16 cellular contexts compared by ENCODE assay signal in genomic region chr18:8849696-8850095, GRCh38.
A peak's percentile ranks its signal among the peaks of the same experiment; 100 is the strongest.
DNase-seq lines count a peak whose midpoint lies in the region; ATAC-seq and TF ChIP-seq lines count a peak whose summit lies in the region.
"Had no signal": no experiment of that assay in that cellular context is flagged by ENCODE, and none has a peak within 500 bp of the region (broad histone marks: within the 10 kb centered on the region; RNA-seq: fewer than 3 reads in every experiment).

No MANE protein-coding gene starts in this region.

- H3K4me1 Mint-ChIP-seq in stimulated activated effector memory CD8-positive, alpha-beta T cell treated with anti-CD3 and anti-CD28 coated beads, Interleukin-12 subunit alpha, Interleukin-12 subunit beta, amount 100 ng/mL, for 72 hours = no peaks in the 10 kb centered on the region

- H3K4me3 Mint-ChIP-seq in stimulated activated effector memory CD8-positive, alpha-beta T cell treated with anti-CD3 and anti-CD28 coated beads, Interleukin-12 subunit alpha, Interleukin-12 subunit beta, amount 100 ng/mL, for 72 hours = no peak overlapping the region

- TF ChIP-seq CTCF in foreskin fibroblast (IDR thresholded peaks at IDR 0.05; ENCODE audit: low read depth, low read length) = no peak

- H3K9me3 ChIP-seq in GM23248 (ENCODE audit: low read depth) = no peaks in the 10 kb centered on the region

- peaks cover 18% of the 10 kb centered on the region for H3K4me1 ChIP-seq in GM23248 (ENCODE audit: insufficient read depth)
- H3K4me1 ChIP-seq: Peyer's patch had no signal

- H3K27me3 ChIP-seq in GM23248 (replicated peaks; ENCODE audit: insufficient read depth) = no peaks in the 10 kb centered on the region
- H3K27me3 ChIP-seq: Peyer's patch had no signal

- no peak overlapping the region for H3K9ac ChIP-seq in GM23248

- H3K27ac Mint-ChIP-seq in stimulated activated effector memory CD8-positive, alpha-beta T cell treated with anti-CD3 and anti-CD28 coated beads, Interleukin-12 subunit alpha, Interleukin-12 subunit beta, amount 100 ng/mL, for 72 hours = no peak overlapping the region

- H3K9me2 ChIP-seq in GM23248 (ENCODE audit: insufficient read depth) = no peaks in the 10 kb centered on the region

- no peaks in the 10 kb centered on the region for H3K79me2 ChIP-seq in GM23248 (ENCODE audit: insufficient read depth)

- no peak overlapping the region for H3K27ac ChIP-seq in GM23248
- H3K27ac ChIP-seq: Peyer's patch had no signal

- DNase-seq in GM23248 (peak; percentile 53), RPMI7951 (ENCODE audit: low read depth) (peak; percentile 31), foreskin fibroblast (peak; percentile 27 to 48), dedifferentiated amniotic fluid mesenchymal stem cell (ENCODE audit: extremely low spot score) (no peak), GM19240 (ENCODE audit: insufficient read length, low spot score) (no peak)
- DNase-seq in stimulated activated effector memory CD8-positive, alpha-beta T cell treated with anti-CD3 and anti-CD28 coated beads, Interleukin-12 subunit alpha, Interleukin-12 subunit beta, amount 100 ng/mL, for 72 hours (ENCODE audit: low spot score in 2 of 2) = no peak
- DNase-seq: C1 segment of cervical spinal cord, DMS153, NCI-H1417, NCI-H1930, NCI-H2171, NCI-H82, Peyer's patch, SHP77 treated with DMSO at 0.1 percent for 48 hours had no signal

- H3F3A ChIP-seq in GM23248 (ENCODE audit: insufficient read depth) = peaks cover 22% of the 10 kb centered on the region

- no peaks in the 10 kb centered on the region for H4K20me1 ChIP-seq in GM23248 (ENCODE audit: insufficient read depth)

- peaks cover 3% of the 10 kb centered on the region for H3K9me3 Mint-ChIP-seq in stimulated activated effector memory CD8-positive, alpha-beta T cell treated with anti-CD3 and anti-CD28 coated beads, Interleukin-12 subunit alpha, Interleukin-12 subunit beta, amount 100 ng/mL, for 72 hours

- WGBS in GM23248 (ENCODE audit: low coverage in 1 of 2, low lambda C conversion rate in 2 of 2, missing lambda C conversion rate in 2 of 2), 2 experiments = 92 to 97% methylated on average over 2 of the region's 2 CpGs

- no peak overlapping the region for H3K4me2 ChIP-seq in GM23248 (ENCODE audit: unreplicated experiment)

- H3K36me3 ChIP-seq in GM23248 (ENCODE audit: low read depth) = no peaks in the 10 kb centered on the region
- H3K36me3 ChIP-seq: Peyer's patch had no signal

- H3K4me3 ChIP-seq in GM23248 (no peak overlapping the region), foreskin fibroblast (ENCODE audit: low read depth in 1 of 2, low read length in 2 of 2) (no peak overlapping the region)
- H3K4me3 ChIP-seq: Peyer's patch had no signal

- H2AFZ ChIP-seq in GM23248 = no peak overlapping the region

- no peaks in the 10 kb centered on the region for H3K36me3 Mint-ChIP-seq in stimulated activated effector memory CD8-positive, alpha-beta T cell treated with anti-CD3 and anti-CD28 coated beads, Interleukin-12 subunit alpha, Interleukin-12 subunit beta, amount 100 ng/mL, for 72 hours

- in situ Hi-C loops in GM23248 (cut with MboI) = no loop called here

- peak; percentile 50 for ATAC-seq in stimulated activated effector memory CD8-positive, alpha-beta T cell treated with anti-CD3 and anti-CD28 coated beads, Interleukin-12 subunit alpha, Interleukin-12 subunit beta, amount 100 ng/mL, for 72 hours
- no peak for ATAC-seq in GM21367 (IDR thresholded peaks at IDR 0.05; ENCODE audit: unreplicated experiment)
- ATAC-seq: HepG2 had no signal

Comparison
In these comparisons a context has a peak if more than half of its experiments do, and no peak if none do; other contexts are left out.
1. DNase-seq: peak in GM23248 (single experiment), RPMI7951 (single experiment) and foreskin fibroblast (2 of 2); none in stimulated activated effector memory CD8-positive, alpha-beta T cell treated with anti-CD3 and anti-CD28 coated beads, Interleukin-12 subunit alpha, Interleukin-12 subunit beta, amount 100 ng/mL, for 72 hours (0 of 2), dedifferentiated amniotic fluid mesenchymal stem cell (single experiment) and GM19240 (single experiment).